In genomic region chr2:54906711-54907110, GRCh38 we compare ENCODE assay signal across 19 cellular contexts.
DNase-seq lines count a peak whose midpoint lies in the region; ATAC-seq, FAIRE-seq and TF ChIP-seq lines count a peak whose summit lies in the region.
"Had no signal": no experiment of that assay in that cellular context is flagged by ENCODE, and none has a peak within 500 bp of the region (broad histone marks: within the 10 kb centered on the region; RNA-seq: fewer than 3 reads in every experiment).

No MANE protein-coding gene starts in this region.

- no peaks in the 10 kb centered on the region for H3K79me2 ChIP-seq in HCT116 (ENCODE audit: insufficient read depth, low read length)

- peak overlapping the region; percentile 22; the same call in 1 of the 2 replicates for H3K4me2 ChIP-seq in HCT116 (ENCODE audit: low read length)

- TF ChIP-seq EP300 in esophagus muscularis mucosa (IDR thresholded peaks at IDR 0.05) = no peak

- FAIRE-seq in small intestine (lab: Jason Lieb, UNC) (no peak), HTR-8/SVneo (lab: Jason Lieb, UNC) (no peak)

- H3K4me3 ChIP-seq in HCT116 (replicated peaks in 1 of 2; ENCODE audit: low read depth in 1 of 2, low read length in 2 of 2) (no peak overlapping the region), esophagus muscularis mucosa (no peak overlapping the region), psoas muscle (peak overlapping the region; percentile 1), small intestine (ENCODE audit: low read depth in 1 of 2, low read length in 2 of 2) (no peak overlapping the region)
- H3K4me3 ChIP-seq: transverse colon had no signal

- H4K20me1 ChIP-seq in HCT116 (ENCODE audit: insufficient read depth) = no peaks in the 10 kb centered on the region

- ATAC-seq in HCT116 (no peak), psoas muscle (peak in 2 of 4 donors; percentile 27 to 39), HG03521 (IDR thresholded peaks at IDR 0.05; ENCODE audit: unreplicated experiment) (no peak)
- ATAC-seq: foreskin keratinocyte, sciatic nerve had no signal

- no peak overlapping the region for H3K9ac ChIP-seq in HCT116 (ENCODE audit: low read length)

- H3K9me3 ChIP-seq in HCT116 (ENCODE audit: control insufficient read depth in 1 of 2, insufficient read depth in 1 of 2, low read depth in 1 of 2, low read length in 2 of 2) (no peaks in the 10 kb centered on the region), esophagus muscularis mucosa (no peaks in the 10 kb centered on the region), psoas muscle (no peaks in the 10 kb centered on the region), small intestine (ENCODE audit: control insufficient read depth, low read depth) (no peaks in the 10 kb centered on the region)
- H3K9me3 ChIP-seq: transverse colon had no signal

- H2AFZ ChIP-seq in HCT116 (ENCODE audit: low read depth, low read length, poor library complexity, severe bottlenecking) = no peak overlapping the region

- no TSS peak for BruUV-seq in HCT116 (replicated peaks; lab: Mats Ljungman, UMichigan)

- POLR2A ChIA-PET in HCT116 (lab: Charles Lee) = no interaction called here

- H3K27me3 ChIP-seq in HCT116 (ENCODE audit: insufficient read depth, low read length) (no peaks in the 10 kb centered on the region), esophagus muscularis mucosa (no peaks in the 10 kb centered on the region), psoas muscle (ENCODE audit: insufficient read depth in 3 of 3, low read length in 2 of 3) (no peaks in the 10 kb centered on the region), small intestine (ENCODE audit: control insufficient read depth in 2 of 2, insufficient read depth in 2 of 2, low read length in 2 of 2) (no peaks in the 10 kb centered on the region)
- H3K27me3 ChIP-seq: foreskin keratinocyte, transverse colon had no signal

- no peak overlapping the region for H3K27ac ChIP-seq in HCT116 (ENCODE audit: low read depth, low read length)
- no peak overlapping the region for H3K27ac ChIP-seq in esophagus muscularis mucosa (replicated peaks in 1 of 4)
- peak overlapping the region; percentile 66 for H3K27ac ChIP-seq in psoas muscle
- H3K27ac ChIP-seq in small intestine (ENCODE audit: low read depth in 1 of 2, low read length in 1 of 2) = no peak overlapping the region
- H3K27ac ChIP-seq: epithelial cell of prostate, foreskin keratinocyte, transverse colon had no signal

- 70% methylated on average over 2 of the region's 3 CpGs for WGBS in esophagus muscularis mucosa
- WGBS in psoas muscle, 3 donors = 22 to 32% (median 29%) methylated on average over 3 of the region's 3 CpGs
- 33 to 61% (median 46%) methylated on average over 3 of the region's 3 CpGs for WGBS in small intestine, 3 donors

- TF ChIP-seq RAD21 in HCT116 (IDR thresholded peaks at IDR 0.05; ENCODE audit: low read depth) = no peak

- intact Hi-C loops in HCT116 (cut with micrococcal nuclease) = loop anchor here (10.0 kb wide), 2 partner anchors 98 to 608 kb away; partner anchors contain the start of gene CFAP36
- intact Hi-C loops in esophagus muscularis mucosa (cut with DNase I) = loop anchor here (10.0 kb wide), 1 partner anchor 138 kb away; no protein-coding TSS in a partner anchor
- intact Hi-C loops in psoas muscle (cut with DNase I) = loop anchor here in 1 of 2 donors (10.0 kb wide), 1 partner anchor 68 kb away; no protein-coding TSS in a partner anchor

- no peak for TF ChIP-seq POLR2A in HCT116 (IDR thresholded peaks at IDR 0.05; ENCODE audit: borderline replicate concordance, extremely low read depth, insufficient read depth, insufficient read length)
- TF ChIP-seq POLR2A in esophagus muscularis mucosa (IDR thresholded peaks at IDR 0.05; ENCODE audit: low read depth) = no peak

- RAD21 ChIA-PET in HCT116 (lab: Charles Lee; ENCODE audit: low non-redundant PET in 1 of 2, low total read pairs in 2 of 2, uncharacterized antibody in 2 of 2, unreplicated experiment in 2 of 2) = no interaction called here

- no peaks in the 10 kb centered on the region for H3K9me2 ChIP-seq in HCT116 (ENCODE audit: insufficient read depth)

- no peaks in the 10 kb centered on the region for H3K36me3 ChIP-seq in HCT116 (ENCODE audit: control insufficient read depth in 1 of 2, insufficient read depth in 2 of 2, low read length in 2 of 2)
- no peaks in the 10 kb centered on the region for H3K36me3 ChIP-seq in esophagus muscularis mucosa
- H3K36me3 ChIP-seq in psoas muscle (ENCODE audit: insufficient read depth in 1 of 2, low read depth in 1 of 2) = no peaks in the 10 kb centered on the region
- H3K36me3 ChIP-seq in small intestine (ENCODE audit: control insufficient read depth in 2 of 2, insufficient read depth in 2 of 2, low read length in 2 of 2) = no peaks in the 10 kb centered on the region
- H3K36me3 ChIP-seq: transverse colon had no signal

- peaks cover 24 to 46% of the 10 kb centered on the region in 2 experiments for H3K4me1 ChIP-seq in HCT116 (ENCODE audit: control insufficient read depth in 1 of 2, insufficient read depth in 2 of 2, low read length in 2 of 2)
- H3K4me1 ChIP-seq in esophagus muscularis mucosa = peaks cover 0 to 4% (median 0%) of the 10 kb centered on the region in 4 donors
- H3K4me1 ChIP-seq in psoas muscle = peaks cover 54% of the 10 kb centered on the region
- H3K4me1 ChIP-seq in small intestine (ENCODE audit: control insufficient read depth in 2 of 2, insufficient read depth in 1 of 2, low read depth in 1 of 2, low read length in 1 of 2) = peaks cover 0 to 6% of the 10 kb centered on the region in 2 donors

- DNase-seq in HCT116 (ENCODE audit: low read depth, low spot score) (no peak), NCI-H524 treated with DMSO at 0.1 percent for 48 hours (lab: John Stamatoyannopoulos, UW) (peak; percentile 54), esophagus muscularis mucosa (ENCODE audit: extremely low spot score) (peak; percentile 62), psoas muscle (no peak), small intestine (no peak), HTR-8/SVneo (ENCODE audit: insufficient read length, low spot score) (no peak)
- DNase-seq: dermis blood vessel endothelial cell; foreskin keratinocyte; GDM1; GOT3; Karpas-422; kidney glomerular epithelial cell; NCI-H1105; stimulated activated CD4-positive, alpha-beta T cell treated with anti-CD3 and anti-CD28 coated beads, Interleukin-1b, Interleukin-23, amount 100 ng/mL, for 48 hours; stimulated activated naive CD4-positive, alpha-beta T cell; transverse colon had no signal

- CTCF ChIA-PET in HCT116 (lab: Charles Lee) = no interaction called here

- TF ChIP-seq CTCF in HCT116 (IDR thresholded peaks at IDR 0.05 in 2 of 3, conservative IDR thresholded peaks at IDR 0.05 in 1 of 3; ENCODE audit: borderline replicate concordance in 1 of 3, insufficient read depth in 1 of 3, low read depth in 2 of 3, low read length in 2 of 3) (no peak), esophagus muscularis mucosa (IDR thresholded peaks at IDR 0.05) (no peak), psoas muscle (IDR thresholded peaks at IDR 0.05) (no peak)

TF ChIP-seq in HCT116, 20 proteins besides CTCF, POLR2A, EP300 and RAD21:
- TF ChIP-seq ATF3 (IDR thresholded peaks at IDR 0.05) (no peak), TCF7L2 (IDR thresholded peaks at IDR 0.05; ENCODE audit: borderline replicate concordance, extremely low read depth, insufficient read depth, insufficient read length) (peak; percentile 36)

Comparison
In these comparisons a context has a peak if more than half of its experiments do, and no peak if none do; other contexts are left out.
1. DNase-seq: peak in NCI-H524 treated with DMSO at 0.1 percent for 48 hours (single experiment) and esophagus muscularis mucosa (single experiment); none in HCT116 (single experiment), psoas muscle (0 of 2), small intestine (single experiment) and HTR-8/SVneo (single experiment).